Comparison of ENCODE assay signal across 25 cellular contexts in genomic region chr11:7381937-7382336, GRCh38.
DNase-seq lines count a peak whose midpoint lies in the region; ATAC-seq lines count a peak whose summit lies in the region.
"Had no signal": no experiment of that assay in that cellular context is flagged by ENCODE, and none has a peak within 500 bp of the region (broad histone marks: within the 10 kb centered on the region; RNA-seq: fewer than 3 reads in every experiment).

No MANE protein-coding gene starts in this region.

- DNase-seq in Karpas-422 (peak; percentile 49), NCI-H2171 treated with DMSO at 0.1 percent for 48 hours (lab: John Stamatoyannopoulos, UW) (no peak), activated gamma-delta T cell (lab: John Stamatoyannopoulos, UW) (no peak), NOMO-1 (lab: John Stamatoyannopoulos, UW; ENCODE audit: unreplicated experiment in 2 of 2) (no peak)
- no peak for DNase-seq in stimulated activated effector memory CD8-positive, alpha-beta T cell treated with anti-CD3 and anti-CD28 coated beads, Interleukin-12 subunit alpha, Interleukin-12 subunit beta, amount 100 ng/mL, for 72 hours (ENCODE audit: low spot score in 2 of 2)
- no peak for DNase-seq in activated T-cell treated with anti-CD3 and anti-CD28 coated beads, Interleukin-2, amount 50 U/mL, for 48 hours
- DNase-seq: activated CD8-positive, alpha-beta T cell treated with anti-CD3 and anti-CD28 coated beads, Interleukin-2, amount 10 ng/mL, durations not matched to agents 7 days and 5 days; activated naive CD4-positive, alpha-beta T cell treated with anti-CD3 and anti-CD28 coated beads for 36 hours; activated T-cell treated with anti-CD3 and anti-CD28 coated beads, Interleukin-2, amount 50 U/mL, for 1 hour; amniotic stem cell; CD4-positive, alpha-beta T cell; dermis blood vessel endothelial cell; DMS 273 treated with DMSO at 0.1 percent for 48 hours; H9; IMR-90; left cardiac atrium; naive thymus-derived CD8-positive, alpha-beta T cell; NCI-H146; NCI-H524; stimulated activated CD4-positive, alpha-beta T cell treated with anti-CD3 and anti-CD28 coated beads, Interleukin-12 subunit alpha, Interleukin-12 subunit beta, amount 100 ng/mL, for 4 hours; stimulated activated CD4-positive, alpha-beta T cell treated with anti-CD3 and anti-CD28 coated beads, Interleukin-4, amount 100 ng/mL, for 4 hours; transverse colon had no signal

- H3K36me3 ChIP-seq in Karpas-422 (ENCODE audit: insufficient read depth, low read length): no peaks in the 10 kb centered on the region
- H3K36me3 ChIP-seq: cardiac muscle cell, transverse colon had no signal

- no peaks in the 10 kb centered on the region for H3K36me3 Mint-ChIP-seq in stimulated activated effector memory CD8-positive, alpha-beta T cell treated with anti-CD3 and anti-CD28 coated beads, Interleukin-12 subunit alpha, Interleukin-12 subunit beta, amount 100 ng/mL, for 72 hours
- H3K36me3 Mint-ChIP-seq: naive thymus-derived CD8-positive, alpha-beta T cell had no signal

- H3K4me1 Mint-ChIP-seq in stimulated activated effector memory CD8-positive, alpha-beta T cell treated with anti-CD3 and anti-CD28 coated beads, Interleukin-12 subunit alpha, Interleukin-12 subunit beta, amount 100 ng/mL, for 72 hours: no peaks in the 10 kb centered on the region

- H4K20me1 ChIP-seq in Karpas-422 (ENCODE audit: insufficient read depth, low read depth, low read length): no peaks in the 10 kb centered on the region

- H3K9me3 ChIP-seq in Karpas-422 (ENCODE audit: low read length): no peaks in the 10 kb centered on the region
- H3K9me3 ChIP-seq: transverse colon had no signal

- no peak overlapping the region for H3K4me3 ChIP-seq in Karpas-422 (ENCODE audit: low read length)
- H3K4me3 ChIP-seq: cardiac muscle cell, transverse colon had no signal

- H3K9ac ChIP-seq in Karpas-422 (ENCODE audit: low read length): no peak overlapping the region

- H3K4me2 ChIP-seq in Karpas-422 (ENCODE audit: low read depth, low read length, poor library complexity, severe bottlenecking): no peak overlapping the region

- H3K27me3 ChIP-seq in Karpas-422 (ENCODE audit: low read length): no peaks in the 10 kb centered on the region
- H3K27me3 ChIP-seq: cardiac muscle cell, transverse colon had no signal

- no peak overlapping the region for H3K27ac ChIP-seq in Karpas-422 (ENCODE audit: low read length)
- H3K27ac ChIP-seq: cardiac muscle cell, transverse colon had no signal

- no peaks in the 10 kb centered on the region for H3K4me1 ChIP-seq in Karpas-422 (ENCODE audit: low read length)
- H3K4me1 ChIP-seq: transverse colon had no signal

- ATAC-seq in GM18519 (IDR thresholded peaks at IDR 0.05; ENCODE audit: low FRiP score, unreplicated experiment) (peak; percentile 78), HG02870 (IDR thresholded peaks at IDR 0.05; ENCODE audit: unreplicated experiment) (peak; percentile 66)
- ATAC-seq in stimulated activated effector memory CD8-positive, alpha-beta T cell treated with anti-CD3 and anti-CD28 coated beads, Interleukin-12 subunit alpha, Interleukin-12 subunit beta, amount 100 ng/mL, for 72 hours: peak; percentile 43
- ATAC-seq: activated CD8-positive, alpha-beta T cell treated with anti-CD3 and anti-CD28 coated beads, Interleukin-2, amount 10 ng/mL, durations not matched to agents 7 days and 5 days; left cardiac atrium; naive thymus-derived CD8-positive, alpha-beta T cell had no signal

- H2AFZ ChIP-seq in Karpas-422 (ENCODE audit: low read length): no peak overlapping the region

- no peaks in the 10 kb centered on the region for H3K9me3 Mint-ChIP-seq in stimulated activated effector memory CD8-positive, alpha-beta T cell treated with anti-CD3 and anti-CD28 coated beads, Interleukin-12 subunit alpha, Interleukin-12 subunit beta, amount 100 ng/mL, for 72 hours
- H3K9me3 Mint-ChIP-seq: activated naive CD4-positive, alpha-beta T cell treated with anti-CD3 and anti-CD28 coated beads for 36 hours; CD4-positive, alpha-beta T cell; H9 had no signal

- no peak overlapping the region for H3K4me3 Mint-ChIP-seq in stimulated activated effector memory CD8-positive, alpha-beta T cell treated with anti-CD3 and anti-CD28 coated beads, Interleukin-12 subunit alpha, Interleukin-12 subunit beta, amount 100 ng/mL, for 72 hours
- H3K4me3 Mint-ChIP-seq: activated CD8-positive, alpha-beta T cell treated with anti-CD3 and anti-CD28 coated beads, Interleukin-2, amount 10 ng/mL, durations not matched to agents 7 days and 5 days; activated naive CD4-positive, alpha-beta T cell treated with anti-CD3 and anti-CD28 coated beads for 36 hours; CD4-positive, alpha-beta T cell; H9; naive thymus-derived CD8-positive, alpha-beta T cell had no signal

- no peaks in the 10 kb centered on the region for H3K9me2 ChIP-seq in Karpas-422 (replicated peaks; ENCODE audit: insufficient read depth, low read length)

- H3K27ac Mint-ChIP-seq in stimulated activated effector memory CD8-positive, alpha-beta T cell treated with anti-CD3 and anti-CD28 coated beads, Interleukin-12 subunit alpha, Interleukin-12 subunit beta, amount 100 ng/mL, for 72 hours: no peak overlapping the region
- H3K27ac Mint-ChIP-seq: activated CD8-positive, alpha-beta T cell treated with anti-CD3 and anti-CD28 coated beads, Interleukin-2, amount 10 ng/mL, durations not matched to agents 7 days and 5 days; activated naive CD4-positive, alpha-beta T cell treated with anti-CD3 and anti-CD28 coated beads for 36 hours; CD4-positive, alpha-beta T cell; H9; naive thymus-derived CD8-positive, alpha-beta T cell had no signal

- no peaks in the 10 kb centered on the region for H3K79me2 ChIP-seq in Karpas-422 (ENCODE audit: low read length)
